ENCODE assay signal across 11 cellular contexts in the genomic region with DNA sequence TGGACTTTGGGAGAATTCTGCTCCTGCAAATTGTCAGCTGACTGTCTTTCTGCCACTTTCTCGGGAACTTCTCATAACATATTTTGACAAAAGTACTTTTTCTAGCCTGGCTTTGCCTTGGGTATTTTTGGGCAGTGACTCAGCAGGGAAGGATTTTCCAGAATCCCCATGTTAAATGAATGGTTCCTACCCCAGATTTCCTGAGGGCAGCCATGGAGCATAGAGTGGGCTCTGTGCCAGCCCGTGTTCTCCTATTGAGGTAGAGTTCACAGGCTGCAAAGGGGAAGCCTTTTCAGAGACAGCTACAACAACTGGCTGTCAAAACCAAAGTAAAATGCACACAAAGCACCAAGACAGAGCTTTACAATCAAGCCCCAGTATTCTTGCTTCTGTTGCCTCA. TPM values are rescaled to one million over a fixed set of nuclear protein-coding genes. Genes with fewer than 3 reads are reported as not detected.
A peak's percentile ranks its signal among the peaks of the same experiment; 100 is the strongest.
DNase-seq lines count a peak whose midpoint lies in the region; ATAC-seq and TF ChIP-seq lines count a peak whose summit lies in the region.
"Had no signal": no experiment of that assay in that cellular context is flagged by ENCODE, and none has a peak within 500 bp of the region (broad histone marks: within the 10 kb centered on the region; RNA-seq: fewer than 3 reads in every experiment).

No MANE protein-coding gene starts in this region.

- H3K27me3 ChIP-seq in foreskin keratinocyte: no peaks in the 10 kb centered on the region
- H3K27me3 ChIP-seq in spleen (replicated peaks in 1 of 7): no peaks in the 10 kb centered on the region

- peaks cover 3 to 100% (median 83%) of the 10 kb centered on the region in 6 donors for H3K36me3 ChIP-seq in spleen

- no peaks in the 10 kb centered on the region for H3K27me3 Mint-ChIP-seq in activated T-helper 1 cell treated with anti-CD3 and anti-CD28 coated beads, Interleukin-12 subunit alpha, Interleukin-12 subunit beta, Interleukin-2, Interleukin-4 antibody, amounts not matched to agents 30 ng/mL and 10 ng/mL and 1 ng/mL, durations not matched to agents 14 hours and 24 hours and 36 hours (ENCODE audit: insufficient read depth)
- H3K27me3 Mint-ChIP-seq: activated naive CD8-positive, alpha-beta T cell treated with anti-CD3 and anti-CD28 coated beads, Interleukin-2, amount 10 ng/mL, durations not matched to agents 7 days and 5 days had no signal

- peak; percentile 56 for DNase-seq in HS-27A (ENCODE audit: low read depth)
- DNase-seq in activated T-helper 1 cell treated with anti-CD3 and anti-CD28 coated beads, Interleukin-12 subunit alpha, Interleukin-12 subunit beta, Interleukin-2, Interleukin-4 antibody, amounts not matched to agents 30 ng/mL and 10 ng/mL and 1 ng/mL, durations not matched to agents 14 hours and 24 hours and 36 hours (ENCODE audit: low spot score): no peak
- DNase-seq in foreskin keratinocyte: peak in 1 of 2 donors; percentile 59
- DNase-seq in spleen: no peak
- DNase-seq in GM19238 (ENCODE audit: insufficient read length, low spot score): no peak
- DNase-seq in NOMO-1 (lab: John Stamatoyannopoulos, UW; ENCODE audit: unreplicated experiment in 2 of 2): no peak
- DNase-seq in activated CD4-positive, alpha-beta T cell treated with anti-CD3 and anti-CD28 coated beads for 4 hours: no peak
- DNase-seq: activated naive CD8-positive, alpha-beta T cell treated with anti-CD3 and anti-CD28 coated beads, Interleukin-2, amount 10 ng/mL, durations not matched to agents 7 days and 5 days; hypothalamus had no signal

- ATAC-seq in foreskin keratinocyte: peak; percentile 33
- no peak for ATAC-seq in GM19452 (IDR thresholded peaks at IDR 0.05; ENCODE audit: unreplicated experiment)

- TF ChIP-seq CTCF in foreskin keratinocyte (conservative IDR thresholded peaks at IDR 0.05) (no peak), spleen (IDR thresholded peaks at IDR 0.05 in 8 of 11, conservative IDR thresholded peaks at IDR 0.05 in 3 of 11) (no peak)

- H3K27ac ChIP-seq in foreskin keratinocyte (no peak overlapping the region), spleen (peak overlapping the region; percentile 31 to 98 (median 70))

- intact Hi-C loops in activated T-helper 1 cell treated with anti-CD3 and anti-CD28 coated beads, Interleukin-12 subunit alpha, Interleukin-12 subunit beta, Interleukin-2, Interleukin-4 antibody, amounts not matched to agents 30 ng/mL and 10 ng/mL and 1 ng/mL, durations not matched to agents 14 hours and 24 hours and 36 hours (cut with micrococcal nuclease): no loop called here
- intact Hi-C loops in spleen (cut with DNase I; ENCODE audit: low total_unique reads): no loop called here

- peaks cover 47% of the 10 kb centered on the region for H3K4me1 ChIP-seq in foreskin keratinocyte
- H3K4me1 ChIP-seq in spleen: peaks cover 26 to 64% (median 55%) of the 10 kb centered on the region in 6 donors

- H3K9me3 Mint-ChIP-seq in activated T-helper 1 cell treated with anti-CD3 and anti-CD28 coated beads, Interleukin-12 subunit alpha, Interleukin-12 subunit beta, Interleukin-2, Interleukin-4 antibody, amounts not matched to agents 30 ng/mL and 10 ng/mL and 1 ng/mL, durations not matched to agents 14 hours and 24 hours and 36 hours: no peaks in the 10 kb centered on the region
- H3K9me3 Mint-ChIP-seq: activated naive CD8-positive, alpha-beta T cell treated with anti-CD3 and anti-CD28 coated beads, Interleukin-2, amount 10 ng/mL, durations not matched to agents 7 days and 5 days; T-helper 2 cell treated with Interferon-gamma antibody and Interleukin-4, amounts not matched to agents 5 μg/mL and 100 μg/mL, for 36 hours had no signal

- H3K9me3 ChIP-seq in spleen: no peaks in the 10 kb centered on the region

- H3K4me3 Mint-ChIP-seq in activated T-helper 1 cell treated with anti-CD3 and anti-CD28 coated beads, Interleukin-12 subunit alpha, Interleukin-12 subunit beta, Interleukin-2, Interleukin-4 antibody, amounts not matched to agents 30 ng/mL and 10 ng/mL and 1 ng/mL, durations not matched to agents 14 hours and 24 hours and 36 hours: no peak overlapping the region
- H3K4me3 Mint-ChIP-seq: activated naive CD8-positive, alpha-beta T cell treated with anti-CD3 and anti-CD28 coated beads, Interleukin-2, amount 10 ng/mL, durations not matched to agents 7 days and 5 days; T-helper 2 cell treated with Interferon-gamma antibody and Interleukin-4, amounts not matched to agents 5 μg/mL and 100 μg/mL, for 36 hours had no signal

- WGBS in spleen, 5 donors: 40 to 56% (median 51%) methylated on average over 2 of the region's 2 CpGs

- peak overlapping the region; percentile 29 for H3K27ac Mint-ChIP-seq in activated T-helper 1 cell treated with anti-CD3 and anti-CD28 coated beads, Interleukin-12 subunit alpha, Interleukin-12 subunit beta, Interleukin-2, Interleukin-4 antibody, amounts not matched to agents 30 ng/mL and 10 ng/mL and 1 ng/mL, durations not matched to agents 14 hours and 24 hours and 36 hours

- TF ChIP-seq POLR2A in spleen (IDR thresholded peaks at IDR 0.05): no peak

- no peak overlapping the region for H3K4me3 ChIP-seq in spleen

- H3K4me1 Mint-ChIP-seq in activated T-helper 1 cell treated with anti-CD3 and anti-CD28 coated beads, Interleukin-12 subunit alpha, Interleukin-12 subunit beta, Interleukin-2, Interleukin-4 antibody, amounts not matched to agents 30 ng/mL and 10 ng/mL and 1 ng/mL, durations not matched to agents 14 hours and 24 hours and 36 hours (ENCODE audit: low read depth): peaks cover 28% of the 10 kb centered on the region

- peaks cover 77% of the 10 kb centered on the region for H3K36me3 Mint-ChIP-seq in activated T-helper 1 cell treated with anti-CD3 and anti-CD28 coated beads, Interleukin-12 subunit alpha, Interleukin-12 subunit beta, Interleukin-2, Interleukin-4 antibody, amounts not matched to agents 30 ng/mL and 10 ng/mL and 1 ng/mL, durations not matched to agents 14 hours and 24 hours and 36 hours (ENCODE audit: low read depth)

RNA-seq across cellular contexts. Expression of a gene that starts 59.8 kb away (rescaled TPM):
- total RNA-seq in activated T-helper 1 cell treated with anti-CD3 and anti-CD28 coated beads, Interleukin-12 subunit alpha, Interleukin-12 subunit beta, Interleukin-2, Interleukin-4 antibody, amounts not matched to agents 30 ng/mL and 10 ng/mL and 1 ng/mL, durations not matched to agents 14 hours and 24 hours and 36 hours: not detected in 2 replicates
- total RNA-seq in foreskin keratinocyte: not detected in 2 replicates
- polyA plus RNA-seq in foreskin keratinocyte: not detected in 2 replicates
- not detected for total RNA-seq in spleen
- not detected for polyA plus RNA-seq in spleen
- total RNA-seq: activated naive CD8-positive, alpha-beta T cell treated with anti-CD3 and anti-CD28 coated beads, Interleukin-2, amount 10 ng/mL, durations not matched to agents 7 days and 5 days had no signal
